Comparison of ENCODE assay signal across 1 cellular context in genomic region chr3:134312072-134312872, GRCh38.
TF ChIP-seq lines count a peak whose summit lies in the region.

No MANE protein-coding gene starts in this region.

TF ChIP-seq in K562, 482 proteins besides CTCF, POLR2A, EP300 and RAD21 (continued from another document):
- TF ChIP-seq, protein P1, sequence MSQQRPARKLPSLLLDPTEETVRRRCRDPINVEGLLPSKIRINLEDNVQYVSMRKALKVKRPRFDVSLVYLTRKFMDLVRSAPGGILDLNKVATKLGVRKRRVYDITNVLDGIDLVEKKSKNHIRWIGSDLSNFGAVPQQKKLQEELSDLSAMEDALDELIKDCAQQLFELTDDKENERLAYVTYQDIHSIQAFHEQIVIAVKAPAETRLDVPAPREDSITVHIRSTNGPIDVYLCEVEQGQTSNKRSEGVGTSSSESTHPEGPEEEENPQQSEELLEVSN (IDR thresholded peaks at IDR 0.05; ENCODE audit: borderline replicate concordance in 1 of 2, extremely low read depth in 1 of 2, insufficient read depth in 1 of 2, insufficient read length in 1 of 2, low read depth in 1 of 2, low read length in 1 of 2, poor library complexity in 1 of 2, severe bottlenecking in 1 of 2): peak in 1 of 2 experiments; percentile 11
TF ChIP-seq in K562: peak in this region for 2.
